In genomic region chr5:50655810-50656205, GRCh38 we compare ENCODE assay signal across 15 cellular contexts. TPM values are rescaled to one million over a fixed set of nuclear protein-coding genes. Genes with fewer than 3 reads are reported as not detected.
DNase-seq lines count a peak whose midpoint lies in the region; ATAC-seq, FAIRE-seq and TF ChIP-seq lines count a peak whose summit lies in the region.
"Had no signal": no experiment of that assay in that cellular context is flagged by ENCODE, and none has a peak within 500 bp of the region (broad histone marks: within the 10 kb centered on the region; RNA-seq: fewer than 3 reads in every experiment).

No MANE protein-coding gene starts in this region.

- TF ChIP-seq CTCF in C4-2B (conservative IDR thresholded peaks at IDR 0.05) (no peak), mucosa of descending colon (IDR thresholded peaks at IDR 0.05) (no peak)

- peaks cover 14% of the 10 kb centered on the region for H3K4me1 ChIP-seq in mucosa of descending colon (ENCODE audit: low read depth)
- H3K4me1 ChIP-seq: gastroesophageal sphincter had no signal

- peak overlapping the region; percentile 76 for H3K27ac ChIP-seq in C4-2B
- H3K27ac ChIP-seq: gastroesophageal sphincter had no signal

- DNase-seq in HTR-8/SVneo (ENCODE audit: insufficient read length, low spot score) = no peak
- DNase-seq in SHP77 treated with DMSO at 0.1 percent for 48 hours (lab: John Stamatoyannopoulos, UW) = peak; percentile 86
- DNase-seq in mucosa of descending colon = peak in 2 of 3 donors; percentile 40 to 63
- DNase-seq in H7 = no peak
- DNase-seq in Kasumi-1 (lab: John Stamatoyannopoulos, UW) = no peak
- DNase-seq in H54 (ENCODE audit: insufficient read length, low spot score) = no peak
- DNase-seq: amniotic stem cell; naive thymus-derived CD4-positive, alpha-beta T cell; T-helper 1 cell had no signal

- no peaks in the 10 kb centered on the region for H3K9me3 ChIP-seq in mucosa of descending colon
- H3K9me3 ChIP-seq: gastroesophageal sphincter had no signal

- H3K36me3 ChIP-seq in mucosa of descending colon (ENCODE audit: low read depth) = no peaks in the 10 kb centered on the region
- no peaks in the 10 kb centered on the region for H3K36me3 ChIP-seq in H7 (replicated peaks; ENCODE audit: control insufficient read depth, insufficient read depth, low read length)
- H3K36me3 ChIP-seq: gastroesophageal sphincter had no signal

- no peak for TF ChIP-seq POLR2A in H54 (IDR thresholded peaks at IDR 0.05; ENCODE audit: low read depth, low read length)

- H3K4me3 ChIP-seq in mucosa of descending colon (no peak overlapping the region), H7 (ENCODE audit: insufficient read depth, low read depth, low read length) (no peak overlapping the region)
- H3K4me3 ChIP-seq: gastroesophageal sphincter had no signal

- no peaks in the 10 kb centered on the region for H3K27me3 ChIP-seq in H7 (ENCODE audit: control insufficient read depth, insufficient read depth, low read length)
- H3K27me3 ChIP-seq: gastroesophageal sphincter had no signal

- FAIRE-seq in HTR-8/SVneo (lab: Jason Lieb, UNC) (peak; percentile 96), H54 (lab: Jason Lieb, UNC) (no peak)
- FAIRE-seq: GM18507 had no signal

- intact Hi-C loops in mucosa of descending colon (cut with DNase I, micrococcal nuclease) = no loop called here

- ATAC-seq in mucosa of descending colon = peak; percentile 99
- ATAC-seq in HG02885 (IDR thresholded peaks at IDR 0.05; ENCODE audit: poor library complexity, unreplicated experiment) = no peak
- ATAC-seq: gastroesophageal sphincter; HCT116; naive thymus-derived CD4-positive, alpha-beta T cell; WTC11 had no signal

RNA-seq across cellular contexts. Expression of gene PARP8, which starts 10.6 kb away (rescaled TPM):
- 10 to 100 TPM in 2 of 3 donors, 1 to 10 TPM in 1; 7.4 to 29.3 (median 20.1) TPM for total RNA-seq in mucosa of descending colon
- 12.1 and 19.9 TPM in 2 replicates for total RNA-seq in H7 (2014; rRNA removed; shearing (Covaris generic))

Comparison
In these comparisons a context has a peak if more than half of its experiments do, and no peak if none do; other contexts are left out.
1. DNase-seq: peak in SHP77 treated with DMSO at 0.1 percent for 48 hours (single experiment) and mucosa of descending colon (2 of 3); none in HTR-8/SVneo (single experiment), H7 (single experiment), Kasumi-1 (0 of 2) and H54 (single experiment).